8 cellular contexts compared by ENCODE assay signal in genomic region chr20:33730946-33731692, GRCh38. TPM values are rescaled to one million over a fixed set of nuclear protein-coding genes. Genes with fewer than 3 reads are reported as not detected.
A peak's percentile ranks its signal among the peaks of the same experiment; 100 is the strongest.
DNase-seq lines count a peak whose midpoint lies in the region; ATAC-seq and TF ChIP-seq lines count a peak whose summit lies in the region.

No MANE protein-coding gene starts in this region.

- peak overlapping the region; percentile 69 to 84 for H3K9ac ChIP-seq in duodenal mucosa (ENCODE audit: low read depth in 1 of 2, low read length in 2 of 2)

- H3K36me3 Mint-ChIP-seq in natural killer cell: no peaks in the 10 kb centered on the region

- no peaks in the 10 kb centered on the region for H3K27me3 Mint-ChIP-seq in natural killer cell (ENCODE audit: low read depth in 2 of 2)

- H3K27ac Mint-ChIP-seq in natural killer cell: peak overlapping the region; percentile 89 to 98

- peak overlapping the region; percentile 59 for H3K4me3 ChIP-seq in AG04450 (ENCODE audit: low read depth, low read length)
- H3K4me3 ChIP-seq in MG63: peak overlapping the region; percentile 41
- H3K4me3 ChIP-seq in duodenal mucosa (ENCODE audit: low read depth in 1 of 2, low read length in 2 of 2): peak overlapping the region; percentile 76 to 77

- ATAC-seq in natural killer cell (no peak), GM21381 (IDR thresholded peaks at IDR 0.05; ENCODE audit: unreplicated experiment) (no peak)

- H3K4me1 ChIP-seq in duodenal mucosa (ENCODE audit: control insufficient read depth in 1 of 2, insufficient read depth in 2 of 2, low read length in 2 of 2): peaks cover 8 to 28% of the 10 kb centered on the region in 2 donors

- peak overlapping the region; percentile 90 for H3K4me3 Mint-ChIP-seq in natural killer cell

- CTCF ChIA-PET in AG04450 (lab: Charles Lee): interaction anchor here (1.4 kb wide), 1 partner anchor 11 kb away, joined by 5 read pairs; the partner anchor contains the start of gene PXMP4

- peaks cover 0 to 2% of the 10 kb centered on the region in 2 donors for H3K9me3 Mint-ChIP-seq in natural killer cell

- peaks cover 16 to 25% of the 10 kb centered on the region in 2 donors for H3K4me1 Mint-ChIP-seq in natural killer cell

- intact Hi-C loops in natural killer cell (cut with micrococcal nuclease): loop anchor here (2.0 kb wide), 1 partner anchor 274 kb away; no protein-coding TSS in a partner anchor

- no peak for DNase-seq in AG04450 (ENCODE audit: low read depth, low spot score)
- DNase-seq in MG63: no peak
- DNase-seq in natural killer cell: no peak
- DNase-seq in stimulated activated CD8-positive, alpha-beta memory T cell treated with anti-CD3 and anti-CD28 coated beads, Interleukin-4, amount 100 ng/mL, for 48 hours: no peak
- no peak for DNase-seq in NCI-H2227 (lab: John Stamatoyannopoulos, UW; ENCODE audit: unreplicated experiment)
- DNase-seq in NCI-H748 treated with DMSO at 0.1 percent for 48 hours (lab: John Stamatoyannopoulos, UW): no peak

- no peak for TF ChIP-seq CTCF in AG04450 (IDR thresholded peaks at IDR 0.05; ENCODE audit: low read depth, low read length)
- no peak for TF ChIP-seq CTCF in natural killer cell (IDR thresholded peaks at IDR 0.05)

- peaks cover 2% of the 10 kb centered on the region; the same call in 1 of the 2 replicates for H3K9me3 ChIP-seq in AG04450 (ENCODE audit: control insufficient read depth, insufficient read depth, low read length)
- H3K9me3 ChIP-seq in MG63: peaks cover 1% of the 10 kb centered on the region
- H3K9me3 ChIP-seq in duodenal mucosa (ENCODE audit: control insufficient read depth in 1 of 2, low read length in 2 of 2): peaks cover under 1 to 2% of the 10 kb centered on the region in 2 donors

- H3K27ac ChIP-seq in AG04450 (ENCODE audit: low read depth, low read length) (peak overlapping the region; percentile 61), duodenal mucosa (ENCODE audit: low read depth, low read length) (peak overlapping the region; percentile 81)

- POLR2A ChIA-PET in AG04450 (lab: Yijun Ruan, JAX): no interaction called here

- H3K27me3 ChIP-seq in AG04450 (ENCODE audit: control insufficient read depth, insufficient read depth, low read length): no peaks in the 10 kb centered on the region
- H3K27me3 ChIP-seq in MG63: no peaks in the 10 kb centered on the region
- no peaks in the 10 kb centered on the region for H3K27me3 ChIP-seq in duodenal mucosa (ENCODE audit: control insufficient read depth in 1 of 2, insufficient read depth in 2 of 2, low read length in 2 of 2)

- no peaks in the 10 kb centered on the region for H3K36me3 ChIP-seq in MG63
- no peaks in the 10 kb centered on the region for H3K36me3 ChIP-seq in duodenal mucosa (ENCODE audit: control insufficient read depth in 1 of 2, insufficient read depth in 2 of 2, low read length in 2 of 2)

RNA-seq across cellular contexts. Expression of gene ZNF341, which starts 0.7 kb away (rescaled TPM):
- 1.5 and 1.6 TPM in 2 replicates for polyA plus RNA-seq in AG04450 (2011; rRNA removed)
- 3.6 and 4.5 TPM in 2 replicates for polyA minus RNA-seq in AG04450 (2011; rRNA and poly(A)+ RNA removed)
- 1.0 and 1.5 TPM in 2 replicates for total RNA-seq in MG63 (2014; rRNA removed; shearing (Covaris generic); ENCODE audit: low replicate concordance)
- total RNA-seq in natural killer cell: 1 to 10 TPM; 3.6 to 5.1 (median 4.3) TPM

RNA-seq across cellular contexts. Expression of gene PXMP4, which starts 11.0 kb away (rescaled TPM):
- 5.9 and 6.0 TPM in 2 replicates for polyA plus RNA-seq in AG04450 (2011; rRNA removed)
- 7.2 and 7.6 TPM in 2 replicates for polyA minus RNA-seq in AG04450 (2011; rRNA and poly(A)+ RNA removed)
- 1.5 and 2.7 TPM in 2 replicates for total RNA-seq in MG63 (2014; rRNA removed; shearing (Covaris generic); ENCODE audit: low replicate concordance)
- total RNA-seq in natural killer cell: 1 to 10 TPM; 4.7 to 6.6 (median 6.2) TPM

RNA-seq across cellular contexts. Expression of gene E2F1, which starts 44.9 kb away (rescaled TPM):
- 2.6 and 3.0 TPM in 2 replicates for polyA plus RNA-seq in AG04450 (2011; rRNA removed)
- polyA minus RNA-seq in AG04450 (2011; rRNA and poly(A)+ RNA removed): 2.2 and 3.0 TPM in 2 replicates
- 52.1 and 57.2 TPM in 2 replicates for total RNA-seq in MG63 (2014; rRNA removed; shearing (Covaris generic); ENCODE audit: low replicate concordance)
- total RNA-seq in natural killer cell: 1 to 10 TPM; 4.6 to 5.6 (median 4.7) TPM

RNA-seq across cellular contexts. Expression of gene NECAB3, which starts 56.9 kb away (rescaled TPM):
- polyA plus RNA-seq in AG04450 (2011; rRNA removed): 11.7 and 15.7 TPM in 2 replicates
- 14.1 and 28.6 TPM in 2 replicates for polyA minus RNA-seq in AG04450 (2011; rRNA and poly(A)+ RNA removed)
- total RNA-seq in MG63 (2014; rRNA removed; shearing (Covaris generic); ENCODE audit: low replicate concordance): 4.4 and 17.4 TPM in 2 replicates
- total RNA-seq in natural killer cell: 10 to 100 TPM in 2 of 3 donors, 1 to 10 TPM in 1; 9.7 to 18.1 (median 13.4) TPM
